8 cellular contexts compared by ENCODE assay signal in genomic region chr11:114159802-114160588, GRCh38.
A peak's percentile ranks its signal among the peaks of the same experiment; 100 is the strongest.
DNase-seq lines count a peak whose midpoint lies in the region; ATAC-seq lines count a peak whose summit lies in the region.

No MANE protein-coding gene starts in this region.

- DNase-seq in HK-2 (ENCODE audit: unreplicated experiment) (peak; percentile 93), NCI-H82 (lab: John Stamatoyannopoulos, UW) (peak; percentile 95), memory B cell (ENCODE audit: low spot score in 2 of 2) (peak; percentile 90 to 91)
- DNase-seq in activated CD8-positive, alpha-beta memory T cell treated with anti-CD3 and anti-CD28 coated beads for 4 hours (ENCODE audit: low read depth in 2 of 2) = peak; percentile 84 to 86
- DNase-seq in effector CD8-positive, alpha-beta T cell (lab: John Stamatoyannopoulos, UW) = peak; percentile 95
- peak; percentile 63 to 81 (median 76) for DNase-seq in stimulated activated CD4-positive, alpha-beta T cell treated with anti-CD3 and anti-CD28 coated beads, TNF-alpha, amount 100 ng/mL, for 48 hours (ENCODE audit: low read depth in 3 of 3)

- ATAC-seq in GM18502 (IDR thresholded peaks at IDR 0.05; ENCODE audit: poor library complexity, unreplicated experiment) (peak; percentile 89), memory B cell (ENCODE audit: low read depth) (peak; percentile 98), GM18858 (IDR thresholded peaks at IDR 0.05; ENCODE audit: unreplicated experiment) (no peak)

- H3K4me1 Mint-ChIP-seq in memory B cell = peaks cover 42% of the 10 kb centered on the region

- peaks cover 3% of the 10 kb centered on the region for H3K27me3 Mint-ChIP-seq in memory B cell

- H3K4me3 Mint-ChIP-seq in memory B cell = peak overlapping the region; percentile 72

- no peaks in the 10 kb centered on the region for H3K36me3 Mint-ChIP-seq in memory B cell

- no peaks in the 10 kb centered on the region for H3K9me3 Mint-ChIP-seq in memory B cell

- peak overlapping the region; percentile 85 for H3K27ac Mint-ChIP-seq in memory B cell
